ENCODE assay signal across 30 cellular contexts in the genomic region with DNA sequence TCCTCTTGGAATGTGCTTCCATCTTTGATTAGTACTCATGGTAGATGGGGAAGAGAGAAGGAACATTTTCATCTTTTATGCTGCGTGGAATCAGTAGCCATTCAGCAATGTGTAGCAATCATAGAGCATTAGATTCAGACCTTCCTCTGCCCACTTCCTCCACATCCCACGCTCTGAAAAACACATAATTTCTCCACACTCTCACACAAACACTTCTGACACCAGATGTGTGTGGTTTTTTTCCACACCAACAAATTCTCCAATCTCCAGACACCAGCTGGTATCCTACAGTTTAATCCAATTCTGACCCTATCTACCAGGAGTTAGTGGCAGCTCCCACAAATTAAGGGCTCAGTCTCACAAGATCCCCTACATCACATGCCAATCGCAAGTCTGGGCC.
DNase-seq lines count a peak whose midpoint lies in the region; ATAC-seq and TF ChIP-seq lines count a peak whose summit lies in the region.
"Had no signal": no experiment of that assay in that cellular context is flagged by ENCODE, and none has a peak within 500 bp of the region (broad histone marks: within the 10 kb centered on the region; RNA-seq: fewer than 3 reads in every experiment).

No MANE protein-coding gene starts in this region.

- no peak for TF ChIP-seq POLR2A in Peyer's patch (IDR thresholded peaks at IDR 0.05)

- no peaks in the 10 kb centered on the region for H3K4me1 ChIP-seq in HEK293 (ENCODE audit: control insufficient read depth, insufficient read depth, low read length)
- no peaks in the 10 kb centered on the region for H3K4me1 ChIP-seq in left lung
- H3K4me1 ChIP-seq in Peyer's patch = no peaks in the 10 kb centered on the region
- no peaks in the 10 kb centered on the region for H3K4me1 ChIP-seq in mucosa of descending colon (ENCODE audit: low read depth)
- H3K4me1 ChIP-seq: pancreas, stomach, thyroid gland had no signal

- H3K4me3 ChIP-seq in HEK293 (ENCODE audit: low read depth, low read length) = no peak overlapping the region
- H3K4me3 ChIP-seq in fibroblast of pulmonary artery (replicated peaks; ENCODE audit: low read depth, low read length) = no peak overlapping the region
- H3K4me3 ChIP-seq in left lung = no peak overlapping the region
- no peak overlapping the region for H3K4me3 ChIP-seq in Peyer's patch
- H3K4me3 ChIP-seq in mucosa of descending colon = no peak overlapping the region
- H3K4me3 ChIP-seq: pancreas, stomach, thyroid gland had no signal

- intact Hi-C loops in left lung (cut with DNase I) = no loop called here
- intact Hi-C loops in mucosa of descending colon (cut with DNase I, micrococcal nuclease) = no loop called here

- no peak for ATAC-seq in left lung
- ATAC-seq in mucosa of descending colon = no peak
- no peak for ATAC-seq in GM19023 (IDR thresholded peaks at IDR 0.05; ENCODE audit: unreplicated experiment)
- ATAC-seq: activated T-cell treated with anti-CD3 and anti-CD28 coated beads, Interleukin-2, amount 50 U/mL, for 4 hours; left ventricle myocardium superior; pancreas; T-helper 17 cell had no signal

- no peaks in the 10 kb centered on the region for H3K27me3 ChIP-seq in left lung
- H3K27me3 ChIP-seq in Peyer's patch = no peaks in the 10 kb centered on the region
- H3K27me3 ChIP-seq: brain microvascular endothelial cell, pancreas, stomach, thyroid gland had no signal

- no peak for TF ChIP-seq CTCF in HEK293 (tag by site-specific recombination; IDR thresholded peaks at IDR 0.05)
- TF ChIP-seq CTCF in fibroblast of pulmonary artery (IDR thresholded peaks at IDR 0.05; ENCODE audit: low read length, missing control alignments) = no peak
- TF ChIP-seq CTCF in left lung (IDR thresholded peaks at IDR 0.05) = no peak
- no peak for TF ChIP-seq CTCF in Peyer's patch (IDR thresholded peaks at IDR 0.05)
- TF ChIP-seq CTCF in mucosa of descending colon (IDR thresholded peaks at IDR 0.05) = no peak

- H3K36me3 ChIP-seq in HEK293 (ENCODE audit: control insufficient read depth in 2 of 2, insufficient read depth in 1 of 2, low read length in 2 of 2) (no peaks in the 10 kb centered on the region), left lung (no peaks in the 10 kb centered on the region), Peyer's patch (no peaks in the 10 kb centered on the region), mucosa of descending colon (ENCODE audit: low read depth) (no peaks in the 10 kb centered on the region)
- H3K36me3 ChIP-seq: brain microvascular endothelial cell, pancreas, stomach, thyroid gland had no signal

- POLR2A ChIA-PET in HEK293 (lab: Yijun Ruan, JAX) = no interaction called here

- CTCF ChIA-PET in HEK293 (lab: Yijun Ruan, JAX) = interaction anchor here (0.5 kb wide), 1 partner anchor 565 kb away, joined by 4 read pairs; no protein-coding TSS in a partner anchor

- H3K9me3 ChIP-seq in HEK293 (ENCODE audit: control insufficient read depth, insufficient read depth, low read depth, low read length) (no peaks in the 10 kb centered on the region), left lung (no peaks in the 10 kb centered on the region), Peyer's patch (no peaks in the 10 kb centered on the region), mucosa of descending colon (no peaks in the 10 kb centered on the region)
- H3K9me3 ChIP-seq: pancreas, SK-N-SH, stomach, thyroid gland had no signal

- DNase-seq in AML-193 (lab: John Stamatoyannopoulos, UW) (peak; percentile 39 to 53), NCI-H82 treated with DMSO at 0.1 percent for 48 hours (lab: John Stamatoyannopoulos, UW; ENCODE audit: unreplicated experiment) (peak; percentile 96), fibroblast of pulmonary artery (ENCODE audit: low read depth) (peak; percentile 30), left lung (no peak), Peyer's patch (no peak), mucosa of descending colon (no peak)
- DNase-seq: activated CD4-positive, alpha-beta T cell treated with anti-CD3 and anti-CD28 coated beads for 48 hours; activated naive CD4-positive, alpha-beta T cell treated with anti-CD3 and anti-CD28 coated beads for 36 hours; activated T-cell treated with anti-CD3 and anti-CD28 coated beads, Interleukin-2, amount 50 U/mL, for 4 hours; amniotic stem cell; brain microvascular endothelial cell; DND-41; glutamatergic neuron; HFFc6; islet precursor cell; left ventricle myocardium superior; NCI-H1105 treated with DMSO at 0.1 percent for 48 hours; NCI-H2029; pancreas; retina; SK-N-SH; small intestine; stimulated activated CD8-positive, alpha-beta memory T cell treated with anti-CD3 and anti-CD28 coated beads, Interleukin-4, amount 100 ng/mL, for 48 hours; stomach; T-helper 17 cell; thyroid gland had no signal

- no peak overlapping the region for H3K27ac ChIP-seq in HEK293 (ENCODE audit: extremely low read depth, low read depth, low read length)
- no peak overlapping the region for H3K27ac ChIP-seq in left lung
- H3K27ac ChIP-seq in Peyer's patch = no peak overlapping the region
- H3K27ac ChIP-seq: brain microvascular endothelial cell, C4-2B, pancreas, stomach, thyroid gland, VCaP had no signal

TF ChIP-seq in HEK293, 187 proteins besides CTCF, POLR2A, EP300 and RAD21:
- TF ChIP-seq ZFHX2 (tag by site-specific recombination; conservative IDR thresholded peaks at IDR 0.05) (0 out of 2 replicates have a peak, but pooled peaks have one; percentile 14), KLF10 (tag by site-specific recombination; IDR thresholded peaks at IDR 0.05) (no peak)
TF ChIP-seq in HEK293: peak in this region for 1.

Comparison
In these comparisons a context has a peak if more than half of its experiments do, and no peak if none do; other contexts are left out.
1. DNase-seq: peak in AML-193 (2 of 2), NCI-H82 treated with DMSO at 0.1 percent for 48 hours (single experiment) and fibroblast of pulmonary artery (single experiment); none in left lung (0 of 2), Peyer's patch (0 of 3) and mucosa of descending colon (0 of 3).